In genomic region chr5:10836991-10837390, GRCh38 we compare ENCODE assay signal across 1 cellular context.
TF ChIP-seq lines count a peak whose summit lies in the region.

No MANE protein-coding gene starts in this region.

TF ChIP-seq in IMR-90, 13 proteins besides CTCF, POLR2A, EP300 and RAD21 (continued from another document):
- TF ChIP-seq USF2 (IDR thresholded peaks at IDR 0.05; ENCODE audit: low read depth, low read length), result no peak; the same call in 1 of the 2 replicates
- TF ChIP-seq, protein P1, sequence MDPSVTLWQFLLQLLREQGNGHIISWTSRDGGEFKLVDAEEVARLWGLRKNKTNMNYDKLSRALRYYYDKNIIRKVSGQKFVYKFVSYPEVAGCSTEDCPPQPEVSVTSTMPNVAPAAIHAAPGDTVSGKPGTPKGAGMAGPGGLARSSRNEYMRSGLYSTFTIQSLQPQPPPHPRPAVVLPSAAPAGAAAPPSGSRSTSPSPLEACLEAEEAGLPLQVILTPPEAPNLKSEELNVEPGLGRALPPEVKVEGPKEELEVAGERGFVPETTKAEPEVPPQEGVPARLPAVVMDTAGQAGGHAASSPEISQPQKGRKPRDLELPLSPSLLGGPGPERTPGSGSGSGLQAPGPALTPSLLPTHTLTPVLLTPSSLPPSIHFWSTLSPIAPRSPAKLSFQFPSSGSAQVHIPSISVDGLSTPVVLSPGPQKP (IDR thresholded peaks at IDR 0.05; ENCODE audit: borderline replicate concordance, low read depth, low read length), result no peak
- no peak for TF ChIP-seq RCOR1 (IDR thresholded peaks at IDR 0.05; ENCODE audit: insufficient replicate concordance, low read length)
- no peak for TF ChIP-seq CEBPB (IDR thresholded peaks at IDR 0.05; ENCODE audit: low read depth, low read length)
- no peak for TF ChIP-seq FOS (IDR thresholded peaks at IDR 0.05; ENCODE audit: low read depth, low read length)
- TF ChIP-seq MXI1 (IDR thresholded peaks at IDR 0.05; ENCODE audit: borderline replicate concordance, low read depth, low read length), result no peak
- no peak for TF ChIP-seq CHD1 (IDR thresholded peaks at IDR 0.05; ENCODE audit: low read depth, low read length)
- no peak for TF ChIP-seq NFE2L2 (IDR thresholded peaks at IDR 0.05; ENCODE audit: low read depth, low read length)
- no peak for TF ChIP-seq SMC3 (IDR thresholded peaks at IDR 0.05; ENCODE audit: low read depth, low read length)
- no peak for TF ChIP-seq MAFK (IDR thresholded peaks at IDR 0.05; ENCODE audit: low read depth, low read length)
